ENCODE assay signal across 1 cellular context in genomic region chr1:6358757-6359567, GRCh38.
TF ChIP-seq lines count a peak whose summit lies in the region.

No MANE protein-coding gene starts in this region.

TF ChIP-seq in SK-N-SH, 30 proteins besides CTCF, POLR2A, EP300 and RAD21 (continued from another document):
- no peak for TF ChIP-seq REST (IDR thresholded peaks at IDR 0.05; ENCODE audit: low read depth, low read length)
- no peak for TF ChIP-seq MEF2A (IDR thresholded peaks at IDR 0.05; ENCODE audit: borderline replicate concordance, low read depth)
- no peak for TF ChIP-seq JUND (IDR thresholded peaks at IDR 0.05)
- TF ChIP-seq YY1 (IDR thresholded peaks at IDR 0.05; ENCODE audit: low read depth) = no peak
- TF ChIP-seq ELF1 (IDR thresholded peaks at IDR 0.05) = no peak
- TF ChIP-seq TCF12 (IDR thresholded peaks at IDR 0.05) = no peak
- TF ChIP-seq PBX3 (IDR thresholded peaks at IDR 0.05) = no peak
- TF ChIP-seq RCOR1 (IDR thresholded peaks at IDR 0.05; ENCODE audit: low read length) = no peak
- TF ChIP-seq POLR2AphosphoS5 (IDR thresholded peaks at IDR 0.05; ENCODE audit: low read depth, low read length) = no peak
- no peak for TF ChIP-seq SIN3A (IDR thresholded peaks at IDR 0.05; ENCODE audit: borderline replicate concordance, low read depth, low read length)
- TF ChIP-seq NRF1 (IDR thresholded peaks at IDR 0.05; ENCODE audit: low read depth, low read length) = no peak
TF ChIP-seq in SK-N-SH: peak in this region for 0.
